8 cellular contexts compared by ENCODE assay signal in the genomic region with DNA sequence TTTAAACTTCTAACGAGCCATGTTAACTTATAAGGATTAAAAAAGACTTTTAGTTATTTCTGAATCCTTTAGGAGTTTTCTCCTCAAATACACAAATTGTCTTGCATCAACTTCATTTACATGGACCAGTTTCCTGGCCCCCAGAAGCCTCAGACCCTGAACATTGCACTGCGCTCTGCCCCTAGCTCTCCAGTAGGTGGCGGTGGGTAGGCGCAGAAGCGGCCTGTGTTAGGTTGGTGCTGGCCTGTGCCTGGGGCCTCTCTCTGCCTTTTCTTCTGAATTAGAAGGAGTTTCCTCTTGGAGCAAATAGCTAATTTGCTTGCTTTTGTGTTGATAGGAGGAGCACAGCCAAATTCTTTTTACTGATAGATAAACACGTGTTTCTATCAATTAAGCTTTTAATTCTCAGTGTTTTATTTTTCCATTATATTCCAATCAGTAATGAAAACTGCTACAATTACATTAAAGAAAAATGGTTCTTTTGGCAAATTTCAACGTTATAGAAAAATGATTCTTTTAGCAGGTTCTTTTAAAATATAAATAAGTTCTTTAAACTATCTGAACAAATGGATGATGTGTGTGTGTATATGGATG. TPM values are rescaled to one million over a fixed set of nuclear protein-coding genes. Genes with fewer than 3 reads are reported as not detected.
DNase-seq lines count a peak whose midpoint lies in the region; ATAC-seq, FAIRE-seq and TF ChIP-seq lines count a peak whose summit lies in the region.

No MANE protein-coding gene starts in this region.

- no peak overlapping the region for H3K4me3 ChIP-seq in AG10803 (ENCODE audit: low read length)
- no peak overlapping the region for H3K4me3 ChIP-seq in mammary epithelial cell (replicated peaks in 1 of 3; ENCODE audit: insufficient read depth in 1 of 3, low read depth in 2 of 3, low read length in 3 of 3)

- intact Hi-C loops in mammary epithelial cell (cut with micrococcal nuclease), result loop anchor here (1.0 to 10.0 kb wide), 5 partner anchors 163 to 950 kb away; no protein-coding TSS in a partner anchor

- FAIRE-seq in islet of Langerhans (lab: Jason Lieb, UNC), result peak; percentile 17

- BruUV-seq in mammary epithelial cell (replicated peaks; lab: Mats Ljungman, UMichigan), result no TSS peak

- H3K79me2 ChIP-seq in mammary epithelial cell (ENCODE audit: insufficient read depth, low read length), result no peaks in the 10 kb centered on the region

- dilution Hi-C loops in mammary epithelial cell (cut with HindIII; ENCODE audit: low sequenced_read_pairs), result no loop called here

- H3K27ac ChIP-seq in VCaP (no peak overlapping the region), mammary epithelial cell (ENCODE audit: insufficient read depth, low read depth, low read length) (no peak overlapping the region)

- H3K9me3 ChIP-seq in mammary epithelial cell (replicated peaks; ENCODE audit: insufficient read depth, low read length), result no peaks in the 10 kb centered on the region

- 18% methylated on average over 7 of the region's 7 CpGs for WGBS in mammary epithelial cell (ENCODE audit: low coverage, missing lambda C conversion rate)

- DNase-seq in AG10803 (ENCODE audit: low read depth) (peak; percentile 57), NCI-H2171 (lab: John Stamatoyannopoulos, UW) (peak; percentile 74), mammary epithelial cell (peak; percentile 20)
- DNase-seq in stimulated activated CD4-positive, alpha-beta T cell treated with anti-CD3 and anti-CD28 coated beads, Interleukin-1b, Interleukin-23, amount 100 ng/mL, for 4 hours (ENCODE audit: low read depth in 2 of 2), result peak; percentile 15 to 33

- no peaks in the 10 kb centered on the region for H3K4me1 ChIP-seq in mammary epithelial cell (ENCODE audit: insufficient read depth, low read length)

- TF ChIP-seq CTCF in AG10803 (conservative IDR thresholded peaks at IDR 0.05; ENCODE audit: low read length) (peak; percentile 99), VCaP (conservative IDR thresholded peaks at IDR 0.05) (peak; percentile 99), mammary epithelial cell (conservative IDR thresholded peaks at IDR 0.05 in 1 of 2, IDR thresholded peaks at IDR 0.05 in 1 of 2; ENCODE audit: extremely low read depth in 1 of 2, insufficient read depth in 1 of 2, low read depth in 1 of 2, low read length in 2 of 2) (peak; percentile 96 to 97)

- no peaks in the 10 kb centered on the region for H3K36me3 ChIP-seq in mammary epithelial cell (ENCODE audit: insufficient read depth, low read length)

- H3K9ac ChIP-seq in mammary epithelial cell (ENCODE audit: insufficient read depth, low read length), result no peak overlapping the region

- no peak overlapping the region for H3K4me2 ChIP-seq in mammary epithelial cell (ENCODE audit: insufficient read depth, low read depth, low read length)

- no peaks in the 10 kb centered on the region for H3K27me3 ChIP-seq in mammary epithelial cell (ENCODE audit: insufficient read depth, low read length)

- H4K20me1 ChIP-seq in mammary epithelial cell (ENCODE audit: insufficient read depth, low read length), result no peaks in the 10 kb centered on the region

- CTCF ChIA-PET in mammary epithelial cell (lab: Charles Lee; ENCODE audit: low non-redundant PET), result interaction anchor here (0.6 to 1.1 kb wide), 4 partner anchors 9 to 999 kb away, joined by 3 to 5 read pairs (median 4); no protein-coding TSS in a partner anchor

- no peak overlapping the region for H2AFZ ChIP-seq in mammary epithelial cell (ENCODE audit: low read depth, low read length)

- ATAC-seq in GM18909 (IDR thresholded peaks at IDR 0.05; ENCODE audit: poor library complexity, unreplicated experiment) (peak; percentile 83), HG03103 (IDR thresholded peaks at IDR 0.05; ENCODE audit: low read depth, unreplicated experiment) (peak; percentile 92)

- in situ Hi-C loops in mammary epithelial cell (cut with MboI; ENCODE audit: low sequenced_read_pairs in 2 of 2), result loop anchor here in 1 of 2 donors (25.0 kb wide), 2 partner anchors 580 to 1030 kb away; partner anchors contain the start of gene SLC24A3

RNA-seq across cellular contexts. Expression of gene DTD1, which starts 44.4 kb away (rescaled TPM):
- 10 to 100 TPM; 58.7 to 83.2 TPM for total RNA-seq in mammary epithelial cell
- polyA plus RNA-seq in mammary epithelial cell, result 87.1 TPM
- 36.2 TPM for polyA minus RNA-seq in mammary epithelial cell

Comparison
In these comparisons a context has a peak if more than half of its experiments do, and no peak if none do; other contexts are left out.
1. DNase-seq: peak in every context shown above with its lines; median percentile 74 in NCI-H2171; 57 in AG10803; 24 in stimulated activated CD4-positive, alpha-beta T cell treated with anti-CD3 and anti-CD28 coated beads, Interleukin-1b, Interleukin-23, amount 100 ng/mL, for 4 hours; 20 in mammary epithelial cell.